1 cellular context compared by ENCODE assay signal in genomic region chr12:40158592-40159111, GRCh38.
TF ChIP-seq lines count a peak whose summit lies in the region.

No MANE protein-coding gene starts in this region.

TF ChIP-seq in GM12878, 131 proteins besides CTCF, POLR2A, EP300 and RAD21 (continued from another document):
- TF ChIP-seq, protein P1, sequence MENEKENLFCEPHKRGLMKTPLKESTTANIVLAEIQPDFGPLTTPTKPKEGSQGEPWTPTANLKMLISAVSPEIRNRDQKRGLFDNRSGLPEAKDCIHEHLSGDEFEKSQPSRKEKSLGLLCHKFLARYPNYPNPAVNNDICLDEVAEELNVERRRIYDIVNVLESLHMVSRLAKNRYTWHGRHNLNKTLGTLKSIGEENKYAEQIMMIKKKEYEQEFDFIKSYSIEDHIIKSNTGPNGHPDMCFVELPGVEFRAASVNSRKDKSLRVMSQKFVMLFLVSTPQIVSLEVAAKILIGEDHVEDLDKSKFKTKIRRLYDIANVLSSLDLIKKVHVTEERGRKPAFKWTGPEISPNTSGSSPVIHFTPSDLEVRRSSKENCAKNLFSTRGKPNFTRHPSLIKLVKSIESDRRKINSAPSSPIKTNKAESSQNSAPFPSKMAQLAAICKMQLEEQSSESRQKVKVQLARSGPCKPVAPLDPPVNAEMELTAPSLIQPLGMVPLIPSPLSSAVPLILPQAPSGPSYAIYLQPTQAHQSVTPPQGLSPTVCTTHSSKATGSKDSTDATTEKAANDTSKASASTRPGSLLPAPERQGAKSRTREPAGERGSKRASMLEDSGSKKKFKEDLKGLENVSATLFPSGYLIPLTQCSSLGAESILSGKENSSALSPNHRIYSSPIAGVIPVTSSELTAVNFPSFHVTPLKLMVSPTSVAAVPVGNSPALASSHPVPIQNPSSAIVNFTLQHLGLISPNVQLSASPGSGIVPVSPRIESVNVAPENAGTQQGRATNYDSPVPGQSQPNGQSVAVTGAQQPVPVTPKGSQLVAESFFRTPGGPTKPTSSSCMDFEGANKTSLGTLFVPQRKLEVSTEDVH (IDR thresholded peaks at IDR 0.05; ENCODE audit: low read depth, partially characterized antibody) = no peak
- TF ChIP-seq BMI1 (IDR thresholded peaks at IDR 0.05; ENCODE audit: borderline replicate concordance) = 0 out of 2 replicates have a peak, but pooled peaks have one; percentile 22
- TF ChIP-seq PAX5 (IDR thresholded peaks at IDR 0.05; ENCODE audit: borderline replicate concordance, low read depth, low read length) = 0 out of 2 replicates have a peak, but pooled peaks have one; percentile 8
- peak; percentile 42; the same call in 1 of the 2 replicates for TF ChIP-seq DPF2 (IDR thresholded peaks at IDR 0.05)
- 0 out of 2 replicates have a peak, but pooled peaks have one; percentile 25 for TF ChIP-seq RUNX3 (IDR thresholded peaks at IDR 0.05; ENCODE audit: low read length)
- no peak for TF ChIP-seq NR2C2 (IDR thresholded peaks at IDR 0.05; ENCODE audit: borderline replicate concordance, control insufficient read depth, insufficient read length, low read depth)
- no peak for TF ChIP-seq NR2F1 (conservative IDR thresholded peaks at IDR 0.05)
- no peak for TF ChIP-seq SRF (IDR thresholded peaks at IDR 0.05; ENCODE audit: low read depth in 2 of 2, low read length in 2 of 2)
- TF ChIP-seq ZNF24 (IDR thresholded peaks at IDR 0.05) = 0 out of 2 replicates have a peak, but pooled peaks have one; percentile 19
- TF ChIP-seq NKRF (conservative IDR thresholded peaks at IDR 0.05) = no peak
- TF ChIP-seq ELK1 (IDR thresholded peaks at IDR 0.05; ENCODE audit: low read depth, low read length) = no peak
- no peak for TF ChIP-seq ZNF384 (IDR thresholded peaks at IDR 0.05; ENCODE audit: borderline replicate concordance, low read depth, low read length)
- peak; percentile 62 for TF ChIP-seq IKZF1 (conservative IDR thresholded peaks at IDR 0.05)
- no peak for TF ChIP-seq RCOR1 (conservative IDR thresholded peaks at IDR 0.05; ENCODE audit: low read depth, low read length)
- 0 out of 2 replicates have a peak, but pooled peaks have one; percentile 12 for TF ChIP-seq ATF7 (IDR thresholded peaks at IDR 0.05; ENCODE audit: low read depth)
